Comparison of ENCODE assay signal across 9 cellular contexts in the genomic region with DNA sequence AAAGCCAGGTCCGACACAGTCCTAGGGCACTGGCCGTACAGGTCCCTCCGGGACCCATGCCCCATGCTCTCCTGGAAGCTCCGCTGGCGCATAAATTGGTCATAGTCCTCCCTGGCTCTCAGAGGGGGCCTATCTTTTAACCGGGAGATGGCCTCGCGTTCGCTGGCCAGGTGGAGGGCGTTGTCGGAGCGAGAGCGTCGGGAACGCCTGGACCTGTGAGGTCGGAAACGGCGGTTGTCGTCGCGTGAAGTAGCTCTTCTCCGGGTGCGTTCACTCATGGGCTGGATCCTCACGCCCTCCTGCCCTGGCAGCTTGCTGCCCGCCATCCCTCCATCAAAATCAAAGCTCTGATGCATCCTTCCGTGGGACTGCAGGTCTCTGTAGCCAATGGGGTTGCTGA.
"Had no signal": no experiment of that assay in that cellular context is flagged by ENCODE, and none has a peak within 500 bp of the region (broad histone marks: within the 10 kb centered on the region; RNA-seq: fewer than 3 reads in every experiment).

No MANE protein-coding gene starts in this region.

- H3K9ac ChIP-seq: KMS-11 had no signal

- H3K27ac ChIP-seq: HL-60, KMS-11 had no signal

- H3K27me3 Mint-ChIP-seq: IgD-negative memory B cell had no signal

- H3K27ac Mint-ChIP-seq: IgD-negative memory B cell had no signal

- H3K4me2 ChIP-seq: KMS-11 had no signal

- H3K4me3 ChIP-seq: K562 had no signal

- DNase-seq: Karpas-422, KBM-7, KG1 had no signal

- H3K4me3 Mint-ChIP-seq: IgD-negative memory B cell had no signal

- ATAC-seq: HepG2, K562 had no signal

- FAIRE-seq: HepG2, HTR-8/SVneo, K562 had no signal
